ENCODE assay signal across 2 cellular contexts in the genomic region with DNA sequence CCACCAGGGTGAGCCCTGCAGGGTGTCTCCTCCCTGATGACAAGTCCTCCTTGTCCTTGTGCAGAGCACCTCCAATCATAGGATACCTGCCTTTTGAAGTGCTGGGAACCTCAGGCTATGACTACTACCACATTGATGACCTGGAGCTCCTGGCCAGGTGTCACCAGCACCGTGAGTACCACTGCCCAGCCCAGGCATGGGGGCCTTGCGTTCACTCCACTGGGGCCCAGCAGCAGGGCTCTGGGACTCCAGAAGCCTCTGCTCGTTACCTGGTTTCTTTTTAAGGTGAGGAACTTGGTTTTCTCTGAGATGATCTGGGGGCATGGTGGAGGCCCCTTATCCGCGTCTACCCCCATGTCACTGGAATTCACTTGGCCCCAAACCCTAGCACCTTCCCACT.
TF ChIP-seq lines count a peak whose summit lies in the region.

No MANE protein-coding gene starts in this region.

TF ChIP-seq in K562, 482 proteins besides CTCF, POLR2A, EP300 and RAD21 (continued from another document and continues in another):
- TF ChIP-seq CHD7 (IDR thresholded peaks at IDR 0.05; ENCODE audit: low read depth, low read length) (no peak), ZC3H8 (IDR thresholded peaks at IDR 0.05) (no peak), HCFC1 (IDR thresholded peaks at IDR 0.05; ENCODE audit: low read depth, low read length) (no peak)
- TF ChIP-seq, protein P1, sequence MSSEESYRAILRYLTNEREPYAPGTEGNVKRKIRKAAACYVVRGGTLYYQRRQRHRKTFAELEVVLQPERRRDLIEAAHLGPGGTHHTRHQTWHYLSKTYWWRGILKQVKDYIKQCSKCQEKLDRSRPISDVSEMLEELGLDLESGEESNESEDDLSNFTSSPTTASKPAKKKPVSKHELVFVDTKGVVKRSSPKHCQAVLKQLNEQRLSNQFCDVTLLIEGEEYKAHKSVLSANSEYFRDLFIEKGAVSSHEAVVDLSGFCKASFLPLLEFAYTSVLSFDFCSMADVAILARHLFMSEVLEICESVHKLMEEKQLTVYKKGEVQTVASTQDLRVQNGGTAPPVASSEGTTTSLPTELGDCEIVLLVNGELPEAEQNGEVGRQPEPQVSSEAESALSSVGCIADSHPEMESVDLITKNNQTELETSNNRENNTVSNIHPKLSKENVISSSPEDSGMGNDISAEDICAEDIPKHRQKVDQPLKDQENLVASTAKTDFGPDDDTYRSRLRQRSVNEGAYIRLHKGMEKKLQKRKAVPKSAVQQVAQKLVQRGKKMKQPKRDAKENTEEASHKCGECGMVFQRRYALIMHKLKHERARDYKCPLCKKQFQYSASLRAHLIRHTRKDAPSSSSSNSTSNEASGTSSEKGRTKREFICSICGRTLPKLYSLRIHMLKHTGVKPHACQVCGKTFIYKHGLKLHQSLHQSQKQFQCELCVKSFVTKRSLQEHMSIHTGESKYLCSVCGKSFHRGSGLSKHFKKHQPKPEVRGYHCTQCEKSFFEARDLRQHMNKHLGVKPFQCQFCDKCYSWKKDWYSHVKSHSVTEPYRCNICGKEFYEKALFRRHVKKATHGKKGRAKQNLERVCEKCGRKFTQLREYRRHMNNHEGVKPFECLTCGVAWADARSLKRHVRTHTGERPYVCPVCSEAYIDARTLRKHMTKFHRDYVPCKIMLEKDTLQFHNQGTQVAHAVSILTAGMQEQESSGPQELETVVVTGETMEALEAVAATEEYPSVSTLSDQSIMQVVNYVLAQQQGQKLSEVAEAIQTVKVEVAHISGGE (CRISPR knock-in tag; IDR thresholded peaks at IDR 0.05): no peak

TF ChIP-seq in SK-N-SH treated with all-trans-retinoic acid at 6 μM for 48 hours, 23 proteins besides CTCF, POLR2A, EP300 and RAD21 (continued from another document):
- TF ChIP-seq ARNTL (CRISPR knock-in tag; IDR thresholded peaks at IDR 0.05; ENCODE audit: borderline replicate concordance, low read depth) (no peak), ZNF565 (CRISPR knock-in tag; conservative IDR thresholded peaks at IDR 0.05; ENCODE audit: low read depth) (no peak), POU6F1 (CRISPR knock-in tag; IDR thresholded peaks at IDR 0.05; ENCODE audit: borderline replicate concordance, low read depth) (no peak), TCF4 (CRISPR knock-in tag; IDR thresholded peaks at IDR 0.05; ENCODE audit: borderline replicate concordance) (no peak), SNAI2 (CRISPR knock-in tag; IDR thresholded peaks at IDR 0.05) (no peak), PATZ1 (CRISPR knock-in tag; IDR thresholded peaks at IDR 0.05; ENCODE audit: borderline replicate concordance) (no peak), TSHZ2 (CRISPR knock-in tag; IDR thresholded peaks at IDR 0.05) (no peak), ESRRG (CRISPR knock-in tag; IDR thresholded peaks at IDR 0.05) (no peak), ISL1 (CRISPR knock-in tag; IDR thresholded peaks at IDR 0.05) (no peak), CREB5 (CRISPR knock-in tag; IDR thresholded peaks at IDR 0.05; ENCODE audit: low read depth) (no peak), ZFP3 (CRISPR knock-in tag; IDR thresholded peaks at IDR 0.05) (no peak), GLIS3 (CRISPR knock-in tag; IDR thresholded peaks at IDR 0.05) (no peak), ZC3H10 (CRISPR knock-in tag; IDR thresholded peaks at IDR 0.05) (no peak), PPARA (CRISPR knock-in tag; IDR thresholded peaks at IDR 0.05; ENCODE audit: borderline replicate concordance) (no peak)
